In the genomic region with DNA sequence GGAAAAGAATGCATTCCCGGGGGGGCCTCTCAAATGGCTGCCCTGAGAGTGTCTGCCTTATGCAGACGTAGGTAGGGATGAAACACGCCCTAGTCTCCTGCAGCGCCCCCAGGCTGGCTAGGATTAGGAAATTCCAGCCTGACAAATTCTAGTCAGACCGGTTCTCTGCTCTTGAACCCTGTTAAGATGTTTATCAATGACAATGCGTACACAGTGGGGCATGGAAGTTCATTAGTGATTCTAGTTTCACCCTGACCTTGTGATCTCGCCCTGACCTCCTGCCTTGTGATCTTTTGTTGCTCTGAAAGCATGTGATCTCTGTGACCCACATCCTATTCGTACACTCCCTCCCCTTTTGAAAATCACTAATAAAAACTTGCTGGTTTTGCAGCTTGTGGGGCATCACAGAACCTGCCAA, we compare ENCODE assay signal across 8 cellular contexts.
DNase-seq lines count a peak whose midpoint lies in the region; ATAC-seq and TF ChIP-seq lines count a peak whose summit lies in the region.
"Not testable (repeated sequence)": the region's sequence is repeated elsewhere in the genome, so short reads cannot be mapped to it uniquely, and the experiment has no call there.

No MANE protein-coding gene starts in this region.

- not testable (repeated sequence) for H3K79me2 ChIP-seq in GM23338 (replicated peaks; ENCODE audit: insufficient read depth)

- H3K27ac ChIP-seq in CD4-positive, CD25-positive, alpha-beta regulatory T cell (ENCODE audit: insufficient read depth, low read length, poor library complexity, severe bottlenecking); GM23338 (ENCODE audit: low read depth): not testable (repeated sequence)

- not testable (repeated sequence) for H3F3A ChIP-seq in GM23338 (replicated peaks; ENCODE audit: low read depth)

- H3K4me3 ChIP-seq in CD4-positive, CD25-positive, alpha-beta regulatory T cell (ENCODE audit: low read depth, low read length); GM23338; choroid plexus epithelial cell (ENCODE audit: low read depth, low read length): not testable (repeated sequence)

- not testable (repeated sequence) for ATAC-seq in CD4-positive, CD25-positive, alpha-beta regulatory T cell (ENCODE audit: low read depth in 2 of 2); natural killer cell treated with Interleukin-12 subunit alpha and Interleukin-12 subunit beta and Interleukin-15 and Interleukin-18, amount 100 ng/mL, for 72 hours
- peak; percentile 73 for ATAC-seq in GM23338

- in situ Hi-C loops in SK-MEL-5 (cut with HindIII; ENCODE audit: low pct_unique_long_range_greater_than_20kb, low sequenced_read_pairs) = not testable (repeated sequence)

- peaks cover 11 to 51% (median 23%) of the 10 kb centered on the region in 4 donors for H3K4me1 Mint-ChIP-seq in CD4-positive, CD25-positive, alpha-beta regulatory T cell
- H3K4me1 Mint-ChIP-seq in GM23338 = peaks cover 21% of the 10 kb centered on the region
- H3K4me1 Mint-ChIP-seq in immature natural killer cell = peaks cover 55 to 65% of the 10 kb centered on the region in 2 donors
- peaks cover 47 to 51% of the 10 kb centered on the region in 2 donors for H3K4me1 Mint-ChIP-seq in natural killer cell treated with Interleukin-12 subunit alpha and Interleukin-12 subunit beta and Interleukin-15 and Interleukin-18, amount 100 ng/mL, for 72 hours (ENCODE audit: low read depth in 2 of 2)
- peaks cover 14% of the 10 kb centered on the region for H3K4me1 Mint-ChIP-seq in type B pancreatic cell (ENCODE audit: unreplicated experiment)

- H3K36me3 ChIP-seq in CD4-positive, CD25-positive, alpha-beta regulatory T cell (ENCODE audit: control insufficient read depth, insufficient read depth, low read length); GM23338 (ENCODE audit: insufficient read depth): not testable (repeated sequence)

- H3K9me2 ChIP-seq in GM23338 (ENCODE audit: insufficient read depth) = not testable (repeated sequence)

- H2AFZ ChIP-seq in GM23338 = not testable (repeated sequence)

- not testable (repeated sequence) for H3K9me3 Mint-ChIP-seq in CD4-positive, CD25-positive, alpha-beta regulatory T cell; immature natural killer cell; natural killer cell treated with Interleukin-12 subunit alpha and Interleukin-12 subunit beta and Interleukin-15 and Interleukin-18, amount 100 ng/mL, for 72 hours; type B pancreatic cell
- peaks cover 26% of the 10 kb centered on the region for H3K9me3 Mint-ChIP-seq in GM23338

- peak; percentile 17 to 47; a peak in 3 of 4 replicates for TF ChIP-seq CTCF in GM23338 (conservative IDR thresholded peaks at IDR 0.05; ENCODE audit: low read depth in 2 of 2)
- peak; percentile 7 for TF ChIP-seq CTCF in choroid plexus epithelial cell (conservative IDR thresholded peaks at IDR 0.05; ENCODE audit: low read depth, low read length)
- not testable (repeated sequence) for TF ChIP-seq CTCF in type B pancreatic cell (conservative IDR thresholded peaks at IDR 0.05)

- not testable (repeated sequence) for H3K36me3 Mint-ChIP-seq in CD4-positive, CD25-positive, alpha-beta regulatory T cell; immature natural killer cell; type B pancreatic cell
- peaks cover 26% of the 10 kb centered on the region for H3K36me3 Mint-ChIP-seq in GM23338 (ENCODE audit: low read depth)
- H3K36me3 Mint-ChIP-seq in natural killer cell treated with Interleukin-12 subunit alpha and Interleukin-12 subunit beta and Interleukin-15 and Interleukin-18, amount 100 ng/mL, for 72 hours = peaks cover 13% of the 10 kb centered on the region

- not testable (repeated sequence) for H4K20me1 ChIP-seq in GM23338 (replicated peaks; ENCODE audit: insufficient read depth)

- H3K4me1 ChIP-seq in CD4-positive, CD25-positive, alpha-beta regulatory T cell (ENCODE audit: control insufficient read depth, insufficient read depth, low read length, poor library complexity, severe bottlenecking) = peaks cover 27% of the 10 kb centered on the region
- H3K4me1 ChIP-seq in GM23338 (ENCODE audit: insufficient read depth) = not testable (repeated sequence)

- DNase-seq in CD4-positive, CD25-positive, alpha-beta regulatory T cell = peak in 1 of 3 donors; percentile 18
- DNase-seq in GM23338 (ENCODE audit: low spot score) (peak; percentile 93), NCI-H2196 (lab: John Stamatoyannopoulos, UW; ENCODE audit: unreplicated experiment) (peak; percentile 1), SK-MEL-5 (ENCODE audit: low read depth, low spot score) (peak; percentile 10), immature natural killer cell (peak; percentile 57 to 64 (median 57))
- DNase-seq in choroid plexus epithelial cell (ENCODE audit: low read depth); natural killer cell treated with Interleukin-12 subunit alpha and Interleukin-12 subunit beta and Interleukin-15 and Interleukin-18, amount 100 ng/mL, for 72 hours (ENCODE audit: low spot score); type B pancreatic cell (ENCODE audit: extremely low spot score, unreplicated experiment): not testable (repeated sequence)

- peaks cover 25% of the 10 kb centered on the region for H3K27me3 Mint-ChIP-seq in CD4-positive, CD25-positive, alpha-beta regulatory T cell
- not testable (repeated sequence) for H3K27me3 Mint-ChIP-seq in GM23338 (ENCODE audit: insufficient read depth, low read depth, poor library complexity); natural killer cell treated with Interleukin-12 subunit alpha and Interleukin-12 subunit beta and Interleukin-15 and Interleukin-18, amount 100 ng/mL, for 72 hours; type B pancreatic cell
- peaks cover 8 to 16% (median 8%) of the 10 kb centered on the region in 3 donors for H3K27me3 Mint-ChIP-seq in immature natural killer cell (ENCODE audit: low read depth in 3 of 3)

- H3K4me2 ChIP-seq in GM23338 = not testable (repeated sequence)

- H3K27ac Mint-ChIP-seq in CD4-positive, CD25-positive, alpha-beta regulatory T cell = peak overlapping the region in 2 of 3 donors; percentile 5 to 38
- H3K27ac Mint-ChIP-seq in GM23338 (peak overlapping the region; percentile 96), immature natural killer cell (peak overlapping the region; percentile 76 to 96 (median 92)), type B pancreatic cell (peak overlapping the region; percentile 73)
- peak overlapping the region; percentile 65 to 92 for H3K27ac Mint-ChIP-seq in natural killer cell treated with Interleukin-12 subunit alpha and Interleukin-12 subunit beta and Interleukin-15 and Interleukin-18, amount 100 ng/mL, for 72 hours

- not testable (repeated sequence) for H3K27me3 ChIP-seq in CD4-positive, CD25-positive, alpha-beta regulatory T cell (ENCODE audit: control insufficient read depth, insufficient read depth, low read length); GM23338 (ENCODE audit: insufficient read depth)

- not testable (repeated sequence) for H3K9me3 ChIP-seq in CD4-positive, CD25-positive, alpha-beta regulatory T cell (ENCODE audit: control insufficient read depth in 2 of 2, low read length in 2 of 2)

- peak overlapping the region in 1 of 4 donors; percentile 48 for H3K4me3 Mint-ChIP-seq in CD4-positive, CD25-positive, alpha-beta regulatory T cell
- not testable (repeated sequence) for H3K4me3 Mint-ChIP-seq in GM23338, type B pancreatic cell
- peak overlapping the region; percentile 31 to 76 (median 55) for H3K4me3 Mint-ChIP-seq in immature natural killer cell
- peak overlapping the region; percentile 42 for H3K4me3 Mint-ChIP-seq in natural killer cell treated with Interleukin-12 subunit alpha and Interleukin-12 subunit beta and Interleukin-15 and Interleukin-18, amount 100 ng/mL, for 72 hours

TF ChIP-seq in GM23338, 12 proteins besides CTCF, POLR2A, EP300 and RAD21:
- peak; percentile 76 for TF ChIP-seq CREB1 (CRISPR knock-in tag; IDR thresholded peaks at IDR 0.05; ENCODE audit: low read depth)
- 0 out of 2 replicates have a peak, but pooled peaks have one; percentile 22 for TF ChIP-seq POLR2AphosphoS5 (IDR thresholded peaks at IDR 0.05; ENCODE audit: low read depth)
- 0 out of 2 replicates have a peak, but pooled peaks have one; percentile 0 for TF ChIP-seq ZNF331 (CRISPR knock-in tag; IDR thresholded peaks at IDR 0.05; ENCODE audit: low read depth)
- peak; percentile 52; the same call in 1 of the 2 replicates for TF ChIP-seq NANOG (IDR thresholded peaks at IDR 0.05; ENCODE audit: borderline replicate concordance)

Comparison
In these comparisons a context has a peak if more than half of its experiments do, and no peak if none do; other contexts are left out.
1. H3K27ac Mint-ChIP-seq: peak in every context shown above with its lines; median percentile 96 in GM23338; 92 in immature natural killer cell; 78 in natural killer cell treated with Interleukin-12 subunit alpha and Interleukin-12 subunit beta and Interleukin-15 and Interleukin-18, amount 100 ng/mL, for 72 hours; 73 in type B pancreatic cell; 22 in CD4-positive, CD25-positive, alpha-beta regulatory T cell.